30 cellular contexts compared by ENCODE assay signal in the genomic region with DNA sequence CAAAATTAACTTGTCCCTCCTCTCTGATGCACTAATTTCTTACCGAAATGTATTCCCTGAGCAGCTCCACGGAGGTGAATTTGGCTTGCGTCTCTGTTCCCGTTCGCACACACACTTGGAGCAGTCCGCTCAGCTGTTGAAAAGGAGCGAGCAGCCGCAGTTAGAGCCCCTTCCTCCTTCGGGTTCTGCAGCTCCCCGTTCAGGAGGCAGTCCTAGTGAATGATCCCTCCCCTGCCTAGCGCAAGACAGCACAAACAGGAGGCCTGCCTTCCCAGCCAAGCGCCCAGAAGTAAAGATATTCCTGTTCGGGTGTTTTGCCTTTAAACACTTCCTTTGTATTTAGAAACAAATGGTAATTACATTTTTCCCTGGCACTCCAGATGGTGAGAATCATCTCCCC.
"Had no signal": no experiment of that assay in that cellular context is flagged by ENCODE, and none has a peak within 500 bp of the region (broad histone marks: within the 10 kb centered on the region; RNA-seq: fewer than 3 reads in every experiment).

No MANE protein-coding gene starts in this region.

- H3K36me3 Mint-ChIP-seq: activated CD8-positive, alpha-beta memory T cell treated with anti-CD3 and anti-CD28 coated beads, Interleukin-2, amount 10 ng/mL, durations not matched to agents 7 days and 5 days; activated naive CD4-positive, alpha-beta T cell treated with anti-CD3 and anti-CD28 coated beads, Interleukin-2, amount 50 U/mL, for 24 hours had no signal

- DNase-seq: activated B cell treated with CpG ODN at 0.5 μM for 24 hours; activated CD4-positive, alpha-beta T cell treated with anti-CD3 and anti-CD28 coated beads for 1 hour; activated CD4-positive, alpha-beta T cell treated with anti-CD3 and anti-CD28 coated beads, Interleukin-2, amount 10 ng/mL, durations not matched to agents 24 days and 14 days; activated CD4-positive, alpha-beta T cell treated with anti-CD3 and anti-CD28 coated beads, Interleukin-2, amount 50 U/mL, for 48 hours; activated CD8-positive, alpha-beta memory T cell treated with anti-CD3 and anti-CD28 coated beads, Interleukin-2, amount 10 ng/mL, durations not matched to agents 7 days and 5 days; activated effector memory CD4-positive, alpha-beta T cell treated with Interleukin-2 at 50 U/mL for 16 hours; activated naive CD4-positive, alpha-beta T cell; activated T-cell treated with anti-CD3 and anti-CD28 coated beads, Interleukin-2, amount 50 U/mL, for 24 hours; aorta; central memory CD4-positive, alpha-beta T cell; KG1; NCI-H1092 treated with DMSO at 0.1 percent for 48 hours; NCI-H1417 treated with DMSO at 0.1 percent for 48 hours; NCI-H2029; NCI-H2107; NCI-H2227 treated with DMSO at 0.1 percent for 48 hours; NCI-H446 treated with DMSO at 0.1 percent for 48 hours; NCI-H526 treated with DMSO at 0.1 percent for 48 hours; NCI-H82; PC-3; SHP77; SW 1271 had no signal

- H3K9me3 ChIP-seq: SJSA1 had no signal

- H3K36me3 ChIP-seq: SJSA1 had no signal

- FAIRE-seq: bronchial epithelial cell, RCC 7860 had no signal

- H3K9me3 Mint-ChIP-seq: activated B cell treated with CpG ODN at 0.5 μM for 24 hours; activated CD4-positive, alpha-beta T cell treated with anti-CD3 and anti-CD28 coated beads, Interleukin-2, amount 10 ng/mL, durations not matched to agents 24 days and 14 days; activated naive CD4-positive, alpha-beta T cell treated with anti-CD3 and anti-CD28 coated beads, Interleukin-2, amount 50 U/mL, for 24 hours; activated T-cell treated with anti-CD3 and anti-CD28 coated beads, Interleukin-2, amount 50 U/mL, for 24 hours; activated T-helper 1 cell treated with anti-CD3 and anti-CD28 coated beads, Interleukin-12 subunit alpha, Interleukin-12 subunit beta, Interleukin-2, Interleukin-4 antibody, amounts not matched to agents 30 ng/mL and 10 ng/mL and 1 ng/mL, durations not matched to agents 14 hours and 24 hours and 36 hours; T-helper 1 cell treated with Interleukin-12 subunit alpha and Interleukin-12 subunit beta and Interleukin-4 antibody, amounts not matched to agents 30 μg/mL and 1 μg/mL, for 36 hours had no signal

- H3K4me1 ChIP-seq: SJSA1 had no signal

- H3K27ac Mint-ChIP-seq: activated B cell treated with CpG ODN at 0.5 μM for 24 hours; activated CD4-positive, alpha-beta T cell treated with anti-CD3 and anti-CD28 coated beads, Interleukin-2, amount 10 ng/mL, durations not matched to agents 24 days and 14 days; activated CD8-positive, alpha-beta memory T cell treated with anti-CD3 and anti-CD28 coated beads, Interleukin-2, amount 10 ng/mL, durations not matched to agents 7 days and 5 days; activated naive CD4-positive, alpha-beta T cell treated with anti-CD3 and anti-CD28 coated beads, Interleukin-2, amount 50 U/mL, for 24 hours; activated T-cell treated with anti-CD3 and anti-CD28 coated beads, Interleukin-2, amount 50 U/mL, for 24 hours; activated T-helper 1 cell treated with anti-CD3 and anti-CD28 coated beads, Interleukin-12 subunit alpha, Interleukin-12 subunit beta, Interleukin-2, Interleukin-4 antibody, amounts not matched to agents 30 ng/mL and 10 ng/mL and 1 ng/mL, durations not matched to agents 14 hours and 24 hours and 36 hours; IgD-negative memory B cell; T-helper 1 cell treated with Interleukin-12 subunit alpha and Interleukin-12 subunit beta and Interleukin-4 antibody, amounts not matched to agents 30 μg/mL and 1 μg/mL, for 36 hours had no signal

- H3K27ac ChIP-seq: SJSA1 had no signal

- H3K4me1 Mint-ChIP-seq: activated B cell treated with CpG ODN at 0.5 μM for 24 hours; activated CD4-positive, alpha-beta T cell treated with anti-CD3 and anti-CD28 coated beads, Interleukin-2, amount 10 ng/mL, durations not matched to agents 24 days and 14 days; activated CD8-positive, alpha-beta memory T cell treated with anti-CD3 and anti-CD28 coated beads, Interleukin-2, amount 10 ng/mL, durations not matched to agents 7 days and 5 days; activated naive CD4-positive, alpha-beta T cell treated with anti-CD3 and anti-CD28 coated beads, Interleukin-2, amount 50 U/mL, for 24 hours had no signal

- H3K4me3 Mint-ChIP-seq: activated B cell treated with CpG ODN at 0.5 μM for 24 hours; activated CD4-positive, alpha-beta T cell treated with anti-CD3 and anti-CD28 coated beads, Interleukin-2, amount 10 ng/mL, durations not matched to agents 24 days and 14 days; activated CD8-positive, alpha-beta memory T cell treated with anti-CD3 and anti-CD28 coated beads, Interleukin-2, amount 10 ng/mL, durations not matched to agents 7 days and 5 days; activated naive CD4-positive, alpha-beta T cell treated with anti-CD3 and anti-CD28 coated beads, Interleukin-2, amount 50 U/mL, for 24 hours; activated T-cell treated with anti-CD3 and anti-CD28 coated beads, Interleukin-2, amount 50 U/mL, for 24 hours; activated T-helper 1 cell treated with anti-CD3 and anti-CD28 coated beads, Interleukin-12 subunit alpha, Interleukin-12 subunit beta, Interleukin-2, Interleukin-4 antibody, amounts not matched to agents 30 ng/mL and 10 ng/mL and 1 ng/mL, durations not matched to agents 14 hours and 24 hours and 36 hours; IgD-negative memory B cell; T-helper 1 cell treated with Interleukin-12 subunit alpha and Interleukin-12 subunit beta and Interleukin-4 antibody, amounts not matched to agents 30 μg/mL and 1 μg/mL, for 36 hours had no signal

- H3K4me3 ChIP-seq: SJSA1 had no signal

- ATAC-seq: activated CD8-positive, alpha-beta memory T cell treated with anti-CD3 and anti-CD28 coated beads, Interleukin-2, amount 10 ng/mL, durations not matched to agents 7 days and 5 days; PC-3; SK-N-SH treated with all-trans-retinoic acid at 6 μM for 48 hours had no signal
